ENCODE assay signal across 11 cellular contexts in genomic region chr5:122480146-122480545, GRCh38.
"Had no signal": no experiment of that assay in that cellular context is flagged by ENCODE, and none has a peak within 500 bp of the region (broad histone marks: within the 10 kb centered on the region; RNA-seq: fewer than 3 reads in every experiment).

No MANE protein-coding gene starts in this region.

- H3K36me3 Mint-ChIP-seq: activated naive CD8-positive, alpha-beta T cell treated with anti-CD3 and anti-CD28 coated beads for 36 hours had no signal

- H3K27ac Mint-ChIP-seq: activated naive CD8-positive, alpha-beta T cell treated with anti-CD3 and anti-CD28 coated beads for 36 hours; activated T-cell treated with anti-CD3 and anti-CD28 coated beads, Interleukin-2, amount 50 U/mL, for 24 hours had no signal

- H3K9me3 Mint-ChIP-seq: activated naive CD8-positive, alpha-beta T cell treated with anti-CD3 and anti-CD28 coated beads for 36 hours; activated T-cell treated with anti-CD3 and anti-CD28 coated beads, Interleukin-2, amount 50 U/mL, for 24 hours had no signal

- ATAC-seq: activated CD4-positive, CD25-positive, alpha-beta regulatory T cell treated with anti-CD3 and anti-CD28 coated beads, Interleukin-2, amount 50 U/mL, for 24 hours; heart left ventricle had no signal

- DNase-seq: activated CD4-positive, alpha-beta T cell treated with anti-CD3 and anti-CD28 coated beads, Interleukin-2, amount 50 U/mL, for 4 hours; activated gamma-delta T cell; activated naive CD8-positive, alpha-beta T cell treated with anti-CD3 and anti-CD28 coated beads for 36 hours; activated T-cell treated with anti-CD3 and anti-CD28 coated beads, Interleukin-2, amount 50 U/mL, for 24 hours; anterior cingulate cortex; foreskin melanocyte; heart left ventricle; islet precursor cell; pancreas; tibial artery had no signal

- H3K4me3 Mint-ChIP-seq: activated naive CD8-positive, alpha-beta T cell treated with anti-CD3 and anti-CD28 coated beads for 36 hours; activated T-cell treated with anti-CD3 and anti-CD28 coated beads, Interleukin-2, amount 50 U/mL, for 24 hours had no signal

- H3K4me1 Mint-ChIP-seq: activated naive CD8-positive, alpha-beta T cell treated with anti-CD3 and anti-CD28 coated beads for 36 hours had no signal

- H3K27me3 Mint-ChIP-seq: activated T-cell treated with anti-CD3 and anti-CD28 coated beads, Interleukin-2, amount 50 U/mL, for 24 hours had no signal
